ENCODE assay signal across 8 cellular contexts in the genomic region with DNA sequence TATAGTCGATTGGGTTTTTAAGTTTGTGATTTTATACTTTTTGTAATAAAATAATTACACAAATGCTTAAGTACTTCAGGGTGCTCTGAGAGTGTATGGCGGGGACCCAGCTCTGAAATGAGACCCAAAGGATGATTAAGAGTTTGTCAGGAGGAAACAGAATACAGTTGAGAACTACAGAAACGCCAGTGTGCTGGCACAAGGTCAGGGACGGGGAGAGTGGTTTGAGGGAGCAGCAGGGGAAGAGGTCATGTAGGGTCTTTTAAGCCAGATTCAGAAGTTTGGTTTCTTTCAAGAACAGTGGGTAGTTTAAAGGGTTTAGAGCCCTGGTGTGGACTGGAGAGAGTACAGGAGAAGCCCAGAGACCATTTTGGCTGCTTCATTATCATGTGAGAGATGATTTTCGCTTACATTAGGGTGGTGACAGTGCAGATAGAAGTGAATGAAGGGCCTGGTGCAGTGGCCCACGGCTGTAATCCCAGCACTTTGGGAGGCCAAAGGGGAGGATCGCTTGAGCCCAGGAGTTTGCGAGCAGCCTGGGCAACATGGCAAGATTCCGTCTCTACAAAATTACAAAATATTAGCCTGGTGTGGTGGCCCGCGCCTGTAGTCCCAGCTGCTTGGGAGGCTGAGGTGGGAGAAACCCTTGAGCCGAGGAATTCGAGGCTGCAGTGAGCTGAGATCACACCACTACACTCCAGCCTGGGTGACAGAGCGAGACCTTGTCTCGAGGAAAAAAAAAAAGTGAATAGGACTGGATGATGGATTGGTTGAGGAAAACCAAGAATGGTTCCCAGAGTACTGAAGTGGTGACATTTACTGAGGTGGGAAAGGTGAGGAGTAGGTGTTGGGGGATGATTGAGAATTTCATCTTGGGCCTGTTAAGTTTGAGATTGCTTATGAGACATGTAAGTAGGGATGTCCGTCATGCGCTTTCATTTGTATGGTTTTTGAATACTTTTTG. TPM values are rescaled to one million over a fixed set of nuclear protein-coding genes. Genes with fewer than 3 reads are reported as not detected.
DNase-seq lines count a peak whose midpoint lies in the region; ATAC-seq, FAIRE-seq and TF ChIP-seq lines count a peak whose summit lies in the region.

No MANE protein-coding gene starts in this region.

- H3K9ac ChIP-seq in DND-41 (ENCODE audit: low read depth, low read length) = peak overlapping the region; percentile 94
- H3K9ac ChIP-seq in NT2/D1 (ENCODE audit: insufficient read length, low read depth) = peak overlapping the region; percentile 98
- H3K9ac ChIP-seq in mucosa of rectum (ENCODE audit: low read depth in 1 of 2, low read length in 2 of 2) = peak overlapping the region; percentile 97 to 100

- peaks cover 30% of the 10 kb centered on the region; the same call in 1 of the 2 replicates for H4K20me1 ChIP-seq in DND-41 (ENCODE audit: insufficient read depth, low read length)

- ATAC-seq in DND-41 (ENCODE audit: insufficient read depth, low read depth) (no peak), left lobe of liver (no peak), HG02840 (IDR thresholded peaks at IDR 0.05; ENCODE audit: low FRiP score, unreplicated experiment) (no peak)

- H3K4me1 ChIP-seq in DND-41 (ENCODE audit: insufficient read depth, low read length) (peaks cover 53% of the 10 kb centered on the region), NT2/D1 (ENCODE audit: insufficient read depth, insufficient read length) (no peaks in the 10 kb centered on the region), mucosa of rectum (ENCODE audit: control insufficient read depth in 2 of 2, insufficient read depth in 2 of 2, low read length in 2 of 2) (peaks cover 21 to 28% of the 10 kb centered on the region in 2 donors)

- peak overlapping the region; percentile 96 to 99 for H3K4me3 ChIP-seq in DND-41 (ENCODE audit: low read depth in 1 of 2, low read length in 2 of 2)
- H3K4me3 ChIP-seq in NT2/D1 (ENCODE audit: insufficient read length, low read depth) = peak overlapping the region; percentile 97
- H3K4me3 ChIP-seq in mucosa of rectum (ENCODE audit: low read length in 2 of 2) = peak overlapping the region; percentile 87 to 98

- H3K27ac ChIP-seq in DND-41 (ENCODE audit: low read length) = peak overlapping the region; percentile 100
- peak overlapping the region; percentile 96 to 100 for H3K27ac ChIP-seq in mucosa of rectum (ENCODE audit: low read depth in 2 of 2, low read length in 2 of 2)

- peak overlapping the region; percentile 88 for H3K4me2 ChIP-seq in DND-41 (ENCODE audit: insufficient read depth, low read length)

- H2AFZ ChIP-seq in DND-41 (ENCODE audit: low read depth, low read length) = peak overlapping the region; percentile 98

- H3K9me3 ChIP-seq in DND-41 (ENCODE audit: insufficient read depth, low read length, severe bottlenecking) (no peaks in the 10 kb centered on the region), NT2/D1 (ENCODE audit: insufficient read depth, low read length) (no peaks in the 10 kb centered on the region), mucosa of rectum (ENCODE audit: control insufficient read depth in 2 of 2, low read length in 2 of 2) (no peaks in the 10 kb centered on the region)

- H3K36me3 ChIP-seq in DND-41 (ENCODE audit: insufficient read depth, low read length) = peaks cover 24% of the 10 kb centered on the region
- H3K36me3 ChIP-seq in NT2/D1 (ENCODE audit: insufficient read depth, insufficient read length, low read length) = peaks cover 43% of the 10 kb centered on the region
- peaks cover 4% of the 10 kb centered on the region in 2 donors for H3K36me3 ChIP-seq in mucosa of rectum (ENCODE audit: control insufficient read depth in 2 of 2, insufficient read depth in 2 of 2, low read length in 2 of 2)

- no peak for TF ChIP-seq CTCF in DND-41 (IDR thresholded peaks at IDR 0.05; ENCODE audit: borderline replicate concordance, extremely low read depth, low read length, poor library complexity, severe bottlenecking)

- no peaks in the 10 kb centered on the region for H3K27me3 ChIP-seq in DND-41 (ENCODE audit: insufficient read depth, low read length, poor library complexity)
- H3K27me3 ChIP-seq in NT2/D1 (ENCODE audit: insufficient read depth, insufficient read length) = no peaks in the 10 kb centered on the region
- no peaks in the 10 kb centered on the region for H3K27me3 ChIP-seq in mucosa of rectum (ENCODE audit: control insufficient read depth in 2 of 2, insufficient read depth in 2 of 2, low read length in 2 of 2)

- DNase-seq in DND-41 = no peak
- DNase-seq in NT2/D1 (ENCODE audit: low read depth, low spot score) = no peak
- DNase-seq in dedifferentiated amniotic fluid mesenchymal stem cell (ENCODE audit: extremely low spot score) = peak; percentile 30
- no peak for DNase-seq in left lobe of liver (ENCODE audit: low spot score)
- DNase-seq in NCI-H2081 (lab: John Stamatoyannopoulos, UW) = no peak
- no peak for DNase-seq in GM19239 (ENCODE audit: insufficient read length, low spot score)

- H3K79me2 ChIP-seq in DND-41 (ENCODE audit: insufficient read depth, low read length) = peaks cover 89% of the 10 kb centered on the region

- FAIRE-seq in GM19239 (lab: Jason Lieb, UNC) = no peak

RNA-seq across cellular contexts. Expression of a gene that starts 1.4 kb away (rescaled TPM):
- 28.1 TPM for total RNA-seq in left lobe of liver

RNA-seq across cellular contexts. Expression of a gene that starts 30.7 kb away (rescaled TPM):
- 201 TPM for total RNA-seq in left lobe of liver
